Comparison of ENCODE assay signal across 17 cellular contexts in genomic region chr12:179885-180284, GRCh38. TPM values are rescaled to one million over a fixed set of nuclear protein-coding genes. Genes with fewer than 3 reads are reported as not detected.
DNase-seq lines count a peak whose midpoint lies in the region; ATAC-seq, FAIRE-seq and TF ChIP-seq lines count a peak whose summit lies in the region.
"Had no signal": no experiment of that assay in that cellular context is flagged by ENCODE, and none has a peak within 500 bp of the region (broad histone marks: within the 10 kb centered on the region; RNA-seq: fewer than 3 reads in every experiment).

No MANE protein-coding gene starts in this region.

- POLR2A ChIA-PET in IMR-90 (lab: Charles Lee; ENCODE audit: unreplicated experiment): no interaction called here

- H2BK20ac ChIP-seq in IMR-90 (ENCODE audit: low read depth, low read length): peak overlapping the region; percentile 20; the same call in 1 of the 2 replicates

- no peak overlapping the region for H3K4me3 ChIP-seq in IMR-90 (ENCODE audit: insufficient read depth, low read depth, low read length)
- H3K4me3 ChIP-seq in right cardiac atrium (ENCODE audit: low read length): no peak overlapping the region
- no peak overlapping the region for H3K4me3 ChIP-seq in skeletal muscle tissue (ENCODE audit: low read length in 3 of 3)
- H3K4me3 ChIP-seq: SJCRH30 had no signal

- peaks cover 32% of the 10 kb centered on the region for H3K9me1 ChIP-seq in IMR-90 (ENCODE audit: insufficient read depth, low read length)

- TF ChIP-seq CTCF in IMR-90 (conservative IDR thresholded peaks at IDR 0.05; ENCODE audit: low read depth, low read length): no peak

- dilution Hi-C loops in IMR-90 (cut with HindIII; ENCODE audit: low sequenced_read_pairs, unreplicated experiment): no loop called here

- H3K4me1 ChIP-seq in IMR-90 (ENCODE audit: control insufficient read depth, insufficient read depth, low read length) (peaks cover 29% of the 10 kb centered on the region), right cardiac atrium (ENCODE audit: control insufficient read depth, insufficient read depth, low read length) (peaks cover 32% of the 10 kb centered on the region), skeletal muscle tissue (ENCODE audit: control insufficient read depth in 3 of 3, insufficient read depth in 3 of 3, low read length in 3 of 3) (peaks cover 19 to 67% (median 60%) of the 10 kb centered on the region in 3 donors)

- peak overlapping the region; percentile 12; the same call in 1 of the 2 replicates for H2AK5ac ChIP-seq in IMR-90 (ENCODE audit: low read depth, low read length)

- intact Hi-C loops in IMR-90 (cut with micrococcal nuclease): no loop called here
- intact Hi-C loops in right cardiac atrium (cut with DNase I): no loop called here

- TF ChIP-seq POLR2A in IMR-90 (IDR thresholded peaks at IDR 0.05; ENCODE audit: low read depth, low read length): no peak

- peak overlapping the region in 1 of 2 experiments; percentile 88; a peak in 2 of 4 replicates for H4K8ac ChIP-seq in IMR-90 (ENCODE audit: low read depth in 2 of 2, low read length in 2 of 2)

- H3K4me2 ChIP-seq in IMR-90 (ENCODE audit: low read depth, low read length): no peak overlapping the region

- H4K5ac ChIP-seq in IMR-90 (ENCODE audit: low read depth, low read length): peak overlapping the region; percentile 70; the same call in 1 of the 2 replicates

- H3K56ac ChIP-seq in IMR-90 (ENCODE audit: extremely low read depth, insufficient read depth, low read length): no peak overlapping the region

- no peak overlapping the region; the same call in 1 of the 2 replicates for H4K91ac ChIP-seq in IMR-90 (ENCODE audit: insufficient read depth, low read depth, low read length)

- FAIRE-seq in RCC 7860 (lab: Jason Lieb, UNC): no peak
- FAIRE-seq: H54 had no signal

- no peak overlapping the region for H3K9ac ChIP-seq in IMR-90 (ENCODE audit: low read depth, low read length)
- H3K9ac ChIP-seq in skeletal muscle tissue (ENCODE audit: low read depth in 1 of 3, low read length in 3 of 3): no peak overlapping the region

- H2AFZ ChIP-seq in IMR-90 (replicated peaks; ENCODE audit: low read length, poor library complexity): peak overlapping the region; percentile 34

- no peak overlapping the region for H2BK15ac ChIP-seq in IMR-90 (ENCODE audit: low read depth, low read length)

- H3K18ac ChIP-seq in IMR-90 (ENCODE audit: low read depth, low read length): no peak overlapping the region; the same call in 1 of the 2 replicates

- H3K23ac ChIP-seq in IMR-90 (ENCODE audit: low read depth, low read length): no peak overlapping the region

- peaks cover 0 to 7% of the 10 kb centered on the region in 2 experiments; a peak in 1 of 4 replicates for H3K79me1 ChIP-seq in IMR-90 (ENCODE audit: low read depth in 1 of 2, low read length in 2 of 2)

- H3K27ac ChIP-seq in IMR-90 (ENCODE audit: insufficient read depth, low read length) (no peak overlapping the region), right cardiac atrium (ENCODE audit: low read length) (peak overlapping the region; percentile 57), skeletal muscle tissue (ENCODE audit: low read depth, low read length) (peak overlapping the region; percentile 48)
- H3K27ac ChIP-seq: SJCRH30 had no signal

- CTCF ChIA-PET in IMR-90 (lab: Yijun Ruan, JAX): no interaction called here

- no TSS peak for BruUV-seq in IMR-90 (replicated peaks; lab: Mats Ljungman, UMichigan)

- in situ Hi-C loops in IMR-90 (cut with MboI; ENCODE audit: low sequenced_read_pairs): no loop called here

- H3K14ac ChIP-seq in IMR-90 (replicated peaks; ENCODE audit: low read depth, low read length): no peak overlapping the region; the same call in 1 of the 2 replicates

- H3K27me3 ChIP-seq in IMR-90 (ENCODE audit: control insufficient read depth, insufficient read depth, low read length): no peaks in the 10 kb centered on the region
- no peaks in the 10 kb centered on the region for H3K27me3 ChIP-seq in right cardiac atrium (ENCODE audit: control insufficient read depth, insufficient read depth)
- H3K27me3 ChIP-seq in skeletal muscle tissue (ENCODE audit: control insufficient read depth in 3 of 3, insufficient read depth in 3 of 3, low read length in 3 of 3): peaks cover 0 to 7% (median 0%) of the 10 kb centered on the region in 3 donors

- H4K20me1 ChIP-seq in IMR-90 (ENCODE audit: insufficient read depth, low read length): no peaks in the 10 kb centered on the region

- ATAC-seq in IMR-90 (ENCODE audit: low read depth): no peak
- no peak for ATAC-seq in right cardiac atrium

- H2AK9ac ChIP-seq in IMR-90 (replicated peaks; ENCODE audit: low read depth, low read length, poor library complexity): peak overlapping the region; percentile 85

- no peaks in the 10 kb centered on the region for H3K36me3 ChIP-seq in IMR-90 (ENCODE audit: control insufficient read depth, insufficient read depth, low read length)
- H3K36me3 ChIP-seq in skeletal muscle tissue (ENCODE audit: control insufficient read depth in 3 of 3, insufficient read depth in 3 of 3, low read length in 3 of 3): no peaks in the 10 kb centered on the region
- H3K36me3 ChIP-seq: SJCRH30 had no signal

- H3K9me3 ChIP-seq in IMR-90 (ENCODE audit: control insufficient read depth, insufficient read depth, low read length) (no peaks in the 10 kb centered on the region), right cardiac atrium (ENCODE audit: control insufficient read depth, low read length) (no peaks in the 10 kb centered on the region), skeletal muscle tissue (ENCODE audit: control insufficient read depth in 3 of 3, low read length in 3 of 3) (no peaks in the 10 kb centered on the region)
- H3K9me3 ChIP-seq: SJCRH30 had no signal

- peak overlapping the region; percentile 55; the same call in 1 of the 2 replicates for H2BK120ac ChIP-seq in IMR-90 (ENCODE audit: low read depth, low read length)

- peak overlapping the region; percentile 52; the same call in 1 of the 2 replicates for H3K4ac ChIP-seq in IMR-90 (ENCODE audit: low read depth, low read length)

- H2BK5ac ChIP-seq in IMR-90 (ENCODE audit: low read depth, low read length, poor library complexity, severe bottlenecking): peak overlapping the region; percentile 23

- no CpG with 5 or more reads among the region's 5 CpGs for WGBS in IMR-90 (ENCODE audit: extremely low coverage in 2 of 2, insufficient read length in 1 of 2), 2 experiments
- 76% methylated on average over 5 of the region's 5 CpGs for WGBS in right cardiac atrium

- TF ChIP-seq RAD21 in IMR-90 (IDR thresholded peaks at IDR 0.05; ENCODE audit: low read length): no peak

- DNase-seq in IMR-90 (no peak), RCC 7860 (ENCODE audit: low spot score) (peak; percentile 47), right cardiac atrium (peak in 1 of 3 donors; percentile 23), DMS53 treated with DMSO at 0.1 percent for 48 hours (lab: John Stamatoyannopoulos, UW; ENCODE audit: unreplicated experiment) (no peak), NCI-H774 (lab: John Stamatoyannopoulos, UW) (no peak), activated T-cell treated with anti-CD3 and anti-CD28 coated beads for 4 hours (no peak)
- DNase-seq in activated naive CD4-positive, alpha-beta T cell treated with Interleukin-2 at 50 U/mL for 16 hours: no peak
- DNase-seq: CD8-positive, alpha-beta memory T cell; NCI-H1417 treated with DMSO at 0.1 percent for 48 hours; NCI-H2029 treated with DMSO at 0.1 percent for 48 hours; NCI-H510A; SJCRH30 had no signal

TF ChIP-seq in IMR-90, 13 proteins besides CTCF, POLR2A, EP300 and RAD21:
- no peak for TF ChIP-seq MAFK (IDR thresholded peaks at IDR 0.05; ENCODE audit: low read depth, low read length)
TF ChIP-seq in IMR-90: peak in this region for 0.

RNA-seq across cellular contexts. Expression of gene SLC6A12, which starts 34.1 kb away (rescaled TPM):
- total RNA-seq in IMR-90 (2012; rRNA removed): not detected in 2 replicates
- polyA plus RNA-seq in IMR-90 (2012; rRNA removed): not detected in 2 replicates
- 0.01 TPM in 1 of 2 replicates, not detected in the other for polyA plus RNA-seq in IMR-90 (2012; cell fraction: cytosol; rRNA removed)
- 0.10 TPM in 1 of 2 replicates, not detected in the other for polyA plus RNA-seq in IMR-90 (2012; cell fraction: nucleus; rRNA removed; ENCODE audit: low replicate concordance)
- 1 to 10 TPM in 3 of 4 donors, under 1 TPM in 1; 0.89 to 2.9 (median 1.3) TPM for total RNA-seq in right cardiac atrium
- polyA plus RNA-seq in right cardiac atrium: 0.20 TPM
- total RNA-seq in skeletal muscle tissue: not detected
- total RNA-seq: HT-29, SJCRH30 had no signal
- polyA plus RNA-seq: BJ; CD8-positive, alpha-beta memory T cell; IgD-negative memory B cell had no signal
